23 cellular contexts compared by ENCODE assay signal in genomic region chr20:12837646-12838045, GRCh38.
"Had no signal": no experiment of that assay in that cellular context is flagged by ENCODE, and none has a peak within 500 bp of the region (broad histone marks: within the 10 kb centered on the region; RNA-seq: fewer than 3 reads in every experiment).

No MANE protein-coding gene starts in this region.

- H3K4me3 Mint-ChIP-seq: dendritic cell treated with granulocyte-macrophage colony-stimulating factor and Interleukin-4, amounts not matched to agents 40 ng/mL and 50 ng/mL, for 4 days; endodermal cell; naive thymus-derived CD4-positive, alpha-beta T cell; nephron; neural progenitor cell; stimulated activated effector memory CD8-positive, alpha-beta T cell treated with anti-CD3 and anti-CD28 coated beads, Interleukin-12 subunit alpha, Interleukin-12 subunit beta, amount 100 ng/mL, for 72 hours had no signal

- H3K9me3 ChIP-seq: colonic mucosa, esophagus muscularis mucosa, gastroesophageal sphincter, heart left ventricle, prostate gland, sigmoid colon, stomach, testis, tibial artery, upper lobe of left lung had no signal

- H3K27me3 Mint-ChIP-seq: dendritic cell treated with granulocyte-macrophage colony-stimulating factor and Interleukin-4, amounts not matched to agents 40 ng/mL and 50 ng/mL, for 4 days had no signal

- ATAC-seq: foreskin keratinocyte; gastroesophageal sphincter; heart left ventricle; naive thymus-derived CD4-positive, alpha-beta T cell; right cardiac atrium; stimulated activated effector memory CD8-positive, alpha-beta T cell treated with anti-CD3 and anti-CD28 coated beads, Interleukin-12 subunit alpha, Interleukin-12 subunit beta, amount 100 ng/mL, for 72 hours had no signal

- H3K4me2 ChIP-seq: neural progenitor cell had no signal

- H3K9me3 Mint-ChIP-seq: dendritic cell treated with granulocyte-macrophage colony-stimulating factor and Interleukin-4, amounts not matched to agents 40 ng/mL and 50 ng/mL, for 4 days; endodermal cell; nephron; neural progenitor cell had no signal

- H3K4me3 ChIP-seq: colonic mucosa, esophagus muscularis mucosa, gastroesophageal sphincter, heart left ventricle, neural progenitor cell, prostate gland, sigmoid colon, stomach, testis, tibial artery, upper lobe of left lung had no signal

- H3K9ac ChIP-seq: neural progenitor cell had no signal

- H3K4me1 ChIP-seq: colonic mucosa, esophagus muscularis mucosa, foreskin keratinocyte, gastroesophageal sphincter, heart left ventricle, neural progenitor cell, prostate gland, sigmoid colon, stomach, testis, tibial artery, upper lobe of left lung had no signal

- H3K27me3 ChIP-seq: colonic mucosa, foreskin keratinocyte, gastroesophageal sphincter, heart left ventricle, neural progenitor cell, sigmoid colon, stomach, testis, tibial artery, upper lobe of left lung had no signal

- H3K36me3 Mint-ChIP-seq: naive thymus-derived CD4-positive, alpha-beta T cell; neural progenitor cell; stimulated activated effector memory CD8-positive, alpha-beta T cell treated with anti-CD3 and anti-CD28 coated beads, Interleukin-12 subunit alpha, Interleukin-12 subunit beta, amount 100 ng/mL, for 72 hours had no signal

- H3K36me3 ChIP-seq: colonic mucosa, esophagus muscularis mucosa, gastroesophageal sphincter, heart left ventricle, neural progenitor cell, prostate gland, sigmoid colon, stomach, tibial artery, upper lobe of left lung had no signal

- H3K27ac ChIP-seq: colonic mucosa, esophagus muscularis mucosa, foreskin keratinocyte, gastroesophageal sphincter, heart left ventricle, neural progenitor cell, prostate gland, sigmoid colon, stomach, testis, tibial artery, upper lobe of left lung had no signal

- H3K4me1 Mint-ChIP-seq: endodermal cell; naive thymus-derived CD4-positive, alpha-beta T cell; neural progenitor cell; stimulated activated effector memory CD8-positive, alpha-beta T cell treated with anti-CD3 and anti-CD28 coated beads, Interleukin-12 subunit alpha, Interleukin-12 subunit beta, amount 100 ng/mL, for 72 hours had no signal

- H3K27ac Mint-ChIP-seq: dendritic cell treated with granulocyte-macrophage colony-stimulating factor and Interleukin-4, amounts not matched to agents 40 ng/mL and 50 ng/mL, for 4 days; endodermal cell; naive thymus-derived CD4-positive, alpha-beta T cell; nephron; neural progenitor cell; stimulated activated effector memory CD8-positive, alpha-beta T cell treated with anti-CD3 and anti-CD28 coated beads, Interleukin-12 subunit alpha, Interleukin-12 subunit beta, amount 100 ng/mL, for 72 hours had no signal

- H2AFZ ChIP-seq: neural progenitor cell had no signal

- DNase-seq: colonic mucosa; effector CD8-positive, alpha-beta T cell; heart left ventricle; hippocampal formation; midbrain; naive thymus-derived CD4-positive, alpha-beta T cell; right cardiac atrium; sigmoid colon; stimulated activated CD4-positive, alpha-beta T cell treated with anti-CD3 and anti-CD28 coated beads, Interleukin-4, amount 100 ng/mL, for 24 hours; stimulated activated naive CD4-positive, alpha-beta T cell treated with Interleukin-2 at 50 U/mL for 16 hours; stomach; testis; tibial artery; upper lobe of left lung had no signal
